8 cellular contexts compared by ENCODE assay signal in the genomic region with DNA sequence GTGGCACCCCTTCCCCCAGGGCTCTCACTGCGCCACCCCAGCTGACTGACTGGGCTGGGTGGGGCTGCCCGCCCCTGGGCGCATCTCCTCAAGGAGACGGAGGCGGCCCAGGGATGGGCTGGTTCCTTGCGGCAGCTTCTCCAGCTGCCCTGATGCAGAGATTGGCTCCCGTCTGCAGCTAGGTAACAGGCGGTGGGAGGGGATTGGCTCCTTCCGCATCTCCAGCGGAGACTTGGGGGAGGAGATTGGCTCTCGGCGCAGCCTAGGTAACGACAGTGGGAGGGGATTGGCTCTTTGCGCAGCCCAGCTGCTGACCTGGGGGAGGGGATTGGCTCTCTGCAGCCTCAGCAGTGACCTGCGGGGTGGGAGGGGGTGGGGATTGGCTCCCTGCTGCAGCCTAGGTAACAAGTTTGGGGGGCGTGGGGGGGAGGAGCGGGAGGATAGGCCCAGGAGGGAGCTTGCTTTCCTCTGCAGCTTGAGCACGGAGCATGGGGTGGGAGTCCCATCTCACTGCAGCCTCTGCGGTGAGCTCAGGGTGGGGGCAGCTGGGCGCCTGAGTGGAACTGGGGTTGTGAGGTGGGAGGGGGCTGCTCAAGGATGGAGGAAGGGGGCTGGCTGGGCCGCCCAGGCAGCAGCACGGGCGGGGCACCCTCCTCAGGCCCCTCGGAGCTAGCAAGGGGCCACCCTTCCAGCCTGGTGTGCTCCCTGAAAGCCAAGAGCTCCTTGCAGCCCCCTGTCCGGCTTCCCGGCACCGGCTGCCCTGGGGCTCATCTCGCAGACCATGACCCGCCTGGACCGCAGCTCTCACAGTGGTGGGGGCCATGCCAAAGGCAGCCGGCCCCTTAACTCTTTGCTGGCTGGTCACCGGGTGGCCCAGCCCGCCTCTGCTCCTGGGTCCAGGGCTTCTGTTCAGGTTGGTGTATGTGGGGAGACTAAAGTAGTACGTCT. TPM values are rescaled to one million over a fixed set of nuclear protein-coding genes. Genes with fewer than 3 reads are reported as not detected.
DNase-seq lines count a peak whose midpoint lies in the region; ATAC-seq and TF ChIP-seq lines count a peak whose summit lies in the region.

No MANE protein-coding gene starts in this region.

- no peak overlapping the region for H3K4me3 ChIP-seq in PC-9
- H3K4me3 ChIP-seq in epithelial cell of esophagus (ENCODE audit: low read length), result peak overlapping the region; percentile 27
- peak overlapping the region; percentile 53 for H3K4me3 ChIP-seq in mesodermal cell (ENCODE audit: extremely low read depth, insufficient read depth, low read length, poor library complexity, severe bottlenecking)
- peak overlapping the region; percentile 25 to 33 for H3K4me3 ChIP-seq in uterus
- no peak overlapping the region for H3K4me3 ChIP-seq in PC-3 (ENCODE audit: low read length)

- H3K36me3 Mint-ChIP-seq in activated T-cell treated with anti-CD3 and anti-CD28 coated beads, Interleukin-2, amount 50 U/mL, for 24 hours (ENCODE audit: low read depth), result peaks cover 96% of the 10 kb centered on the region

- H3K27ac ChIP-seq in PC-9, result peak overlapping the region; percentile 94; the same call in 1 of the 2 replicates
- peak overlapping the region; percentile 85 for H3K27ac ChIP-seq in mesodermal cell (ENCODE audit: low read depth, low read length, severe bottlenecking)
- H3K27ac ChIP-seq in uterus, result peak overlapping the region; percentile 98
- H3K27ac ChIP-seq in PC-3 (ENCODE audit: low read length), result no peak overlapping the region

- H3K36me3 ChIP-seq in PC-9 (ENCODE audit: low read depth), result peaks cover 49% of the 10 kb centered on the region
- H3K36me3 ChIP-seq in mesodermal cell (ENCODE audit: control insufficient read depth, insufficient read depth, low read length), result peaks cover 72% of the 10 kb centered on the region
- H3K36me3 ChIP-seq in uterus, result no peaks in the 10 kb centered on the region
- peaks cover 68% of the 10 kb centered on the region for H3K36me3 ChIP-seq in PC-3 (ENCODE audit: low read depth, low read length)

- BruUV-seq in PC-9 (replicated peaks; lab: Mats Ljungman, UMichigan) (no TSS peak), PC-3 (replicated peaks; lab: Mats Ljungman, UMichigan) (no TSS peak)

- peak in 1 of 2 donors; percentile 10 for TF ChIP-seq POLR2A in uterus (IDR thresholded peaks at IDR 0.05)

- H2AFZ ChIP-seq in PC-9, result no peak overlapping the region
- H2AFZ ChIP-seq in PC-3 (ENCODE audit: low read length), result no peak overlapping the region

- H3K79me2 ChIP-seq in PC-9 (ENCODE audit: low read depth), result peaks cover 57% of the 10 kb centered on the region
- H3K79me2 ChIP-seq in PC-3 (ENCODE audit: low read length), result peaks cover 68% of the 10 kb centered on the region

- POLR2A ChIA-PET in PC-9 (lab: Charles Lee; ENCODE audit: unreplicated experiment) (no interaction called here), PC-3 (lab: Charles Lee; ENCODE audit: unreplicated experiment) (interaction anchor here (0.5 to 0.6 kb wide), 2 partner anchors 49 to 79 kb away, joined by 18 to 31 read pairs; no protein-coding TSS in a partner anchor)

- H3K27me3 Mint-ChIP-seq in activated T-cell treated with anti-CD3 and anti-CD28 coated beads, Interleukin-2, amount 50 U/mL, for 24 hours, result no peaks in the 10 kb centered on the region

- H3F3A ChIP-seq in PC-9 (ENCODE audit: insufficient read depth, low read depth) (peaks cover 14% of the 10 kb centered on the region; the same call in 1 of the 2 replicates), PC-3 (ENCODE audit: low read length, unreplicated experiment) (no peaks in the 10 kb centered on the region)

- no peak for TF ChIP-seq CTCF in PC-9 (conservative IDR thresholded peaks at IDR 0.05)
- TF ChIP-seq CTCF in epithelial cell of esophagus (IDR thresholded peaks at IDR 0.05; ENCODE audit: insufficient read depth, low read depth, low read length, missing control alignments), result no peak
- no peak for TF ChIP-seq CTCF in uterus (IDR thresholded peaks at IDR 0.05)
- no peak for TF ChIP-seq CTCF in PC-3 (conservative IDR thresholded peaks at IDR 0.05; ENCODE audit: low read depth, low read length)

- no peak for ATAC-seq in PC-3

- intact Hi-C loops in PC-9 (cut with micrococcal nuclease; ENCODE audit: unreplicated experiment) (no loop called here), uterus (cut with DNase I; ENCODE audit: low total_unique reads) (no loop called here), PC-3 (cut with micrococcal nuclease) (no loop called here)

- H3K4me1 ChIP-seq in PC-9 (replicated peaks; ENCODE audit: insufficient read depth) (peaks cover 57% of the 10 kb centered on the region), mesodermal cell (ENCODE audit: control insufficient read depth, insufficient read depth, low read length, poor library complexity, severe bottlenecking) (peaks cover 52% of the 10 kb centered on the region), uterus (peaks cover 13 to 41% of the 10 kb centered on the region in 2 donors), PC-3 (ENCODE audit: insufficient read depth, low read length) (peaks cover 40% of the 10 kb centered on the region)

- CTCF ChIA-PET in PC-9 (lab: Charles Lee), result no interaction called here
- CTCF ChIA-PET in PC-3 (lab: Charles Lee), result interaction anchor here (0.6 kb wide), 1 partner anchor 43 kb away, joined by 3 read pairs; no protein-coding TSS in a partner anchor

- H3K27ac Mint-ChIP-seq in activated T-cell treated with anti-CD3 and anti-CD28 coated beads, Interleukin-2, amount 50 U/mL, for 24 hours, result peak overlapping the region; percentile 96

- no peaks in the 10 kb centered on the region for H3K27me3 ChIP-seq in PC-9 (ENCODE audit: insufficient read depth, low read depth)
- no peaks in the 10 kb centered on the region for H3K27me3 ChIP-seq in uterus
- no peaks in the 10 kb centered on the region for H3K27me3 ChIP-seq in PC-3 (ENCODE audit: low read length)

- WGBS in mesodermal cell (ENCODE audit: insufficient coverage in 2 of 2), 2 experiments, result 5 to 8% methylated on average over 18 to 20 of the region's 34 CpGs

- no peak overlapping the region for H3K9ac ChIP-seq in PC-3 (ENCODE audit: low read length)

- H3K4me2 ChIP-seq in PC-9 (peak overlapping the region; percentile 43; the same call in 1 of the 2 replicates), PC-3 (ENCODE audit: low read length) (no peak overlapping the region)

- H3K9me3 ChIP-seq in PC-9 (ENCODE audit: insufficient read depth, low read depth), result no peaks in the 10 kb centered on the region
- no peaks in the 10 kb centered on the region for H3K9me3 ChIP-seq in mesodermal cell (ENCODE audit: control insufficient read depth, low read length)
- no peaks in the 10 kb centered on the region for H3K9me3 ChIP-seq in uterus
- no peaks in the 10 kb centered on the region for H3K9me3 ChIP-seq in PC-3 (ENCODE audit: low read length)

- peak overlapping the region; percentile 54 for H3K4me3 Mint-ChIP-seq in activated T-cell treated with anti-CD3 and anti-CD28 coated beads, Interleukin-2, amount 50 U/mL, for 24 hours

- no peaks in the 10 kb centered on the region for H3K9me2 ChIP-seq in PC-9 (ENCODE audit: insufficient read depth)
- no peaks in the 10 kb centered on the region for H3K9me2 ChIP-seq in PC-3 (replicated peaks; ENCODE audit: low read length)

- peaks cover 66% of the 10 kb centered on the region for H3K4me1 Mint-ChIP-seq in activated T-cell treated with anti-CD3 and anti-CD28 coated beads, Interleukin-2, amount 50 U/mL, for 24 hours (ENCODE audit: low read depth)

- DNase-seq in activated T-cell treated with anti-CD3 and anti-CD28 coated beads, Interleukin-2, amount 50 U/mL, for 24 hours, result no peak
- DNase-seq in activated T-cell treated with anti-CD3 and anti-CD28 coated beads for 4 hours (no peak), PC-9 (peak in 1 of 2 experiments; percentile 9), epithelial cell of esophagus (ENCODE audit: low read depth) (peak; percentile 98), uterus (peak; percentile 83 to 87), PC-3 (no peak), HPDE6-E6E7 (ENCODE audit: extremely low spot score) (no peak)

- H4K20me1 ChIP-seq in PC-9 (ENCODE audit: insufficient read depth) (no peaks in the 10 kb centered on the region), PC-3 (ENCODE audit: low read length) (peaks cover 50% of the 10 kb centered on the region)

- H3K9me3 Mint-ChIP-seq in activated T-cell treated with anti-CD3 and anti-CD28 coated beads, Interleukin-2, amount 50 U/mL, for 24 hours, result no peaks in the 10 kb centered on the region

RNA-seq across cellular contexts. Expression of a gene that starts 6.4 kb away (rescaled TPM):
- total RNA-seq in PC-9 (2021) (85.5 and 91.7 TPM in 2 replicates), uterus (100 to 1,000 TPM in 2 of 4 donors, 10 to 100 TPM in 2; 85.6 to 323 (median 176) TPM), PC-3 (2014; rRNA removed) (45.1 and 72.6 TPM in 2 replicates)
- polyA plus RNA-seq in mesodermal cell (2013, experiment 1 of 2), result 143 TPM
- 107 TPM for polyA plus RNA-seq in mesodermal cell (2013, experiment 2 of 2)

RNA-seq across cellular contexts. Expression of a gene that starts 16.9 kb away (rescaled TPM):
- total RNA-seq in PC-9 (2021) (2.6 and 2.7 TPM in 2 replicates), uterus (10 to 100 TPM; 12.9 to 82.7 (median 35.3) TPM), PC-3 (2014; rRNA removed) (0.63 and 1.3 TPM in 2 replicates)
- polyA plus RNA-seq in mesodermal cell (2013, experiment 1 of 2), result 5.7 TPM
- polyA plus RNA-seq in mesodermal cell (2013, experiment 2 of 2), result 8.0 TPM

RNA-seq across cellular contexts. Expression of a gene that starts 46.8 kb away (rescaled TPM):
- total RNA-seq in PC-9 (2021) (73.6 and 93.9 TPM in 2 replicates), uterus (100 to 1,000 TPM in 2 of 4 donors, 10 to 100 TPM in 2; 47.1 to 132 (median 81.3) TPM), PC-3 (2014; rRNA removed) (119 and 142 TPM in 2 replicates)
- 146 TPM for polyA plus RNA-seq in mesodermal cell (2013, experiment 1 of 2)
- 152 TPM for polyA plus RNA-seq in mesodermal cell (2013, experiment 2 of 2)

RNA-seq across cellular contexts. Expression of a gene that starts 53.1 kb away (rescaled TPM):
- total RNA-seq in PC-9 (2021) (16.0 and 17.0 TPM in 2 replicates), uterus (10 to 100 TPM in 3 of 4 donors, under 1 TPM in 1; 0.77 to 20.6 (median 14.8) TPM), PC-3 (2014; rRNA removed) (17.7 and 23.3 TPM in 2 replicates)
- 13.7 TPM for polyA plus RNA-seq in mesodermal cell (2013, experiment 1 of 2)
- 11.5 TPM for polyA plus RNA-seq in mesodermal cell (2013, experiment 2 of 2)

Comparison
In these comparisons a context has a peak if more than half of its experiments do, and no peak if none do; other contexts are left out.
1. DNase-seq: peak in epithelial cell of esophagus (single experiment) and uterus (2 of 2); none in activated T-cell treated with anti-CD3 and anti-CD28 coated beads, Interleukin-2, amount 50 U/mL, for 24 hours (single experiment), activated T-cell treated with anti-CD3 and anti-CD28 coated beads for 4 hours (single experiment), PC-3 (single experiment) and HPDE6-E6E7 (single experiment).
2. H3K4me3 ChIP-seq: peak in epithelial cell of esophagus (single experiment), mesodermal cell (single experiment) and uterus (2 of 2); none in PC-9 (single experiment) and PC-3 (single experiment).